Comparison of ENCODE assay signal across 8 cellular contexts in genomic region chr19:1862068-1862423, GRCh38. TPM values are rescaled to one million over a fixed set of nuclear protein-coding genes. Genes with fewer than 3 reads are reported as not detected.
A peak's percentile ranks its signal among the peaks of the same experiment; 100 is the strongest.
DNase-seq lines count a peak whose midpoint lies in the region; ATAC-seq and TF ChIP-seq lines count a peak whose summit lies in the region.

No MANE protein-coding gene starts in this region.

- H3K79me2 ChIP-seq in Loucy (ENCODE audit: insufficient read depth, low read length) (peaks cover 65% of the 10 kb centered on the region), neural progenitor cell (ENCODE audit: low read depth) (peaks cover 52% of the 10 kb centered on the region)

- H3K9ac ChIP-seq in Loucy (ENCODE audit: low read depth, low read length, poor library complexity, severe bottlenecking), result peak overlapping the region; percentile 76
- H3K9ac ChIP-seq in neural progenitor cell, result no peak overlapping the region

- H3K36me3 ChIP-seq in Loucy (ENCODE audit: insufficient read depth, low read length), result no peaks in the 10 kb centered on the region
- H3K36me3 ChIP-seq in ectodermal cell (ENCODE audit: control insufficient read depth, insufficient read depth, low read length), result no peaks in the 10 kb centered on the region
- no peaks in the 10 kb centered on the region for H3K36me3 ChIP-seq in neural progenitor cell

- H3K4me3 Mint-ChIP-seq in neural progenitor cell, result peak overlapping the region; percentile 90

- H3F3A ChIP-seq in Loucy (ENCODE audit: low read depth) (no peaks in the 10 kb centered on the region), neural progenitor cell (ENCODE audit: low read depth) (peaks cover 37% of the 10 kb centered on the region)

- peaks cover 33% of the 10 kb centered on the region for H3K4me1 Mint-ChIP-seq in neural progenitor cell

- H3K27ac ChIP-seq in C4-2B, result peak overlapping the region; percentile 92
- H3K27ac ChIP-seq in ectodermal cell (ENCODE audit: insufficient read depth, low read depth, low read length, poor library complexity, severe bottlenecking), result no peak overlapping the region
- no peak overlapping the region for H3K27ac ChIP-seq in neural progenitor cell

- ATAC-seq in HG03025 (IDR thresholded peaks at IDR 0.05; ENCODE audit: low FRiP score, unreplicated experiment) (no peak), HG03108 (IDR thresholded peaks at IDR 0.05; ENCODE audit: unreplicated experiment) (no peak)

- peak overlapping the region; percentile 95 for H3K4me3 ChIP-seq in Loucy (ENCODE audit: low read length, poor library complexity, severe bottlenecking)
- H3K4me3 ChIP-seq in ectodermal cell (ENCODE audit: insufficient read depth, low read depth, low read length), result peak overlapping the region; percentile 64
- peak overlapping the region; percentile 68 for H3K4me3 ChIP-seq in neural progenitor cell

- WGBS in ectodermal cell, 2 experiments, result 1% methylated on average over 21 of the region's 21 CpGs

- H3K4me2 ChIP-seq in Loucy (ENCODE audit: low read depth, low read length, poor library complexity, severe bottlenecking) (peak overlapping the region; percentile 81), neural progenitor cell (peak overlapping the region; percentile 76)

- no peak overlapping the region for H3K27ac Mint-ChIP-seq in neural progenitor cell

- no peaks in the 10 kb centered on the region for H3K9me2 ChIP-seq in Loucy (replicated peaks; ENCODE audit: low read depth, low read length)

- H3K27me3 ChIP-seq in Loucy (ENCODE audit: insufficient read depth, low read length, poor library complexity, severe bottlenecking) (no peaks in the 10 kb centered on the region), ectodermal cell (ENCODE audit: control insufficient read depth, insufficient read depth, low read length, poor library complexity, severe bottlenecking) (peaks cover 57% of the 10 kb centered on the region), neural progenitor cell (peaks cover 49% of the 10 kb centered on the region)

- H4K20me1 ChIP-seq in Loucy (ENCODE audit: insufficient read depth, low read length, poor library complexity, severe bottlenecking) (peaks cover 49% of the 10 kb centered on the region), neural progenitor cell (ENCODE audit: low read depth) (peaks cover 55% of the 10 kb centered on the region)

- peaks cover 20% of the 10 kb centered on the region for H3K4me1 ChIP-seq in Loucy (ENCODE audit: insufficient read depth, low read length, poor library complexity, severe bottlenecking)
- peaks cover 50% of the 10 kb centered on the region for H3K4me1 ChIP-seq in ectodermal cell (ENCODE audit: control insufficient read depth, insufficient read depth, low read length)
- H3K4me1 ChIP-seq in neural progenitor cell, result peaks cover 48% of the 10 kb centered on the region

- no peak overlapping the region for H2AFZ ChIP-seq in Loucy (ENCODE audit: low read length)
- H2AFZ ChIP-seq in neural progenitor cell (replicated peaks), result no peak overlapping the region

- TF ChIP-seq CTCF in C4-2B (conservative IDR thresholded peaks at IDR 0.05) (no peak), Loucy (conservative IDR thresholded peaks at IDR 0.05; ENCODE audit: low read length) (no peak), neural progenitor cell (IDR thresholded peaks at IDR 0.05) (no peak)

- H3K9me3 Mint-ChIP-seq in neural progenitor cell, result no peaks in the 10 kb centered on the region

- H3K36me3 Mint-ChIP-seq in neural progenitor cell, result no peaks in the 10 kb centered on the region

- peaks cover 12% of the 10 kb centered on the region for H3K27me3 Mint-ChIP-seq in neural progenitor cell (ENCODE audit: insufficient read depth, low read depth)

- DNase-seq in neural progenitor cell (ENCODE audit: low spot score) (peak; percentile 46), pons (ENCODE audit: low spot score) (no peak), SHP77 treated with DMSO at 0.1 percent for 48 hours (lab: John Stamatoyannopoulos, UW) (no peak)

- H3K9me3 ChIP-seq in Loucy (ENCODE audit: insufficient read depth, low read depth, low read length) (no peaks in the 10 kb centered on the region), ectodermal cell (ENCODE audit: control insufficient read depth, low read length) (no peaks in the 10 kb centered on the region), neural progenitor cell (ENCODE audit: low read depth) (no peaks in the 10 kb centered on the region)

RNA-seq across cellular contexts. Expression of gene KLF16, which starts 1.3 kb away (rescaled TPM):
- 12.7 TPM for polyA plus RNA-seq in ectodermal cell (2013, experiment 1 of 4)
- 14.9 TPM for polyA plus RNA-seq in ectodermal cell (2013, experiment 2 of 4)
- polyA plus RNA-seq in ectodermal cell (2013, experiment 3 of 4), result 17.7 TPM
- 15.5 TPM for polyA plus RNA-seq in ectodermal cell (2013, experiment 4 of 4)
- 1.0 and 4.8 TPM in 2 replicates for total RNA-seq in neural progenitor cell (ENCODE audit: low replicate concordance)

RNA-seq across cellular contexts. Expression of gene REXO1, which starts 13.8 kb away (rescaled TPM):
- 34.6 TPM for polyA plus RNA-seq in ectodermal cell (2013, experiment 1 of 4)
- 34.7 TPM for polyA plus RNA-seq in ectodermal cell (2013, experiment 2 of 4)
- polyA plus RNA-seq in ectodermal cell (2013, experiment 3 of 4), result 21.9 TPM
- polyA plus RNA-seq in ectodermal cell (2013, experiment 4 of 4), result 24.1 TPM
- 12.8 and 38.7 TPM in 2 replicates for total RNA-seq in neural progenitor cell (ENCODE audit: low replicate concordance)

RNA-seq across cellular contexts. Expression of gene ABHD17A, which starts 23.2 kb away (rescaled TPM):
- polyA plus RNA-seq in ectodermal cell (2013, experiment 1 of 4), result 48.7 TPM
- 44.6 TPM for polyA plus RNA-seq in ectodermal cell (2013, experiment 2 of 4)
- 47.8 TPM for polyA plus RNA-seq in ectodermal cell (2013, experiment 3 of 4)
- polyA plus RNA-seq in ectodermal cell (2013, experiment 4 of 4), result 46.8 TPM
- 20.2 and 87.0 TPM in 2 replicates for total RNA-seq in neural progenitor cell (ENCODE audit: low replicate concordance)

RNA-seq across cellular contexts. Expression of gene ADAT3, which starts 43.2 kb away (rescaled TPM):
- polyA plus RNA-seq in ectodermal cell (2013, experiment 1 of 4), result 5.0 TPM
- polyA plus RNA-seq in ectodermal cell (2013, experiment 2 of 4), result 5.0 TPM
- polyA plus RNA-seq in ectodermal cell (2013, experiment 3 of 4), result 4.2 TPM
- polyA plus RNA-seq in ectodermal cell (2013, experiment 4 of 4), result 4.9 TPM
- 2.4 and 6.5 TPM in 2 replicates for total RNA-seq in neural progenitor cell (ENCODE audit: low replicate concordance)

RNA-seq across cellular contexts. Expression of gene SCAMP4, which starts 43.2 kb away (rescaled TPM):
- polyA plus RNA-seq in ectodermal cell (2013, experiment 1 of 4), result 61.4 TPM
- polyA plus RNA-seq in ectodermal cell (2013, experiment 2 of 4), result 72.6 TPM
- 53.2 TPM for polyA plus RNA-seq in ectodermal cell (2013, experiment 3 of 4)
- polyA plus RNA-seq in ectodermal cell (2013, experiment 4 of 4), result 48.9 TPM
- 11.5 and 67.6 TPM in 2 replicates for total RNA-seq in neural progenitor cell (ENCODE audit: low replicate concordance)
